In genomic region chr2:8882094-8882493, GRCh38 we compare ENCODE assay signal across 9 cellular contexts. TPM values are rescaled to one million over a fixed set of nuclear protein-coding genes. Genes with fewer than 3 reads are reported as not detected.
A peak's percentile ranks its signal among the peaks of the same experiment; 100 is the strongest.
DNase-seq lines count a peak whose midpoint lies in the region; ATAC-seq and TF ChIP-seq lines count a peak whose summit lies in the region.
"Had no signal": no experiment of that assay in that cellular context is flagged by ENCODE, and none has a peak within 500 bp of the region (broad histone marks: within the 10 kb centered on the region; RNA-seq: fewer than 3 reads in every experiment).

No MANE protein-coding gene starts in this region.

- no peak overlapping the region for H2BK120ac ChIP-seq in IMR-90 (ENCODE audit: low read depth, low read length)

- H3K27ac ChIP-seq in DND-41 (ENCODE audit: low read length): no peak overlapping the region
- no peak overlapping the region for H3K27ac ChIP-seq in IMR-90 (ENCODE audit: insufficient read depth, low read length)
- no peak overlapping the region for H3K27ac ChIP-seq in gastroesophageal sphincter

- H2AK9ac ChIP-seq in IMR-90 (replicated peaks; ENCODE audit: low read depth, low read length, poor library complexity): no peak overlapping the region

- no peak overlapping the region for H2BK20ac ChIP-seq in IMR-90 (ENCODE audit: low read depth, low read length)

- H3K36me3 ChIP-seq in DND-41 (ENCODE audit: insufficient read depth, low read length) (peaks cover 43% of the 10 kb centered on the region), IMR-90 (ENCODE audit: control insufficient read depth, insufficient read depth, low read length) (peaks cover 14% of the 10 kb centered on the region), gastroesophageal sphincter (peaks cover 0 to 29% of the 10 kb centered on the region in 2 donors)

- H4K91ac ChIP-seq in IMR-90 (ENCODE audit: insufficient read depth, low read depth, low read length): no peak overlapping the region

- H3K56ac ChIP-seq in IMR-90 (ENCODE audit: extremely low read depth, insufficient read depth, low read length): no peak overlapping the region

- TF ChIP-seq RAD21 in IMR-90 (IDR thresholded peaks at IDR 0.05; ENCODE audit: low read length): peak; percentile 44

- H3K79me1 ChIP-seq in IMR-90 (ENCODE audit: low read depth in 1 of 2, low read length in 2 of 2): peaks cover 4% of the 10 kb centered on the region in 2 experiments; a peak in 2 of 4 replicates

- in situ Hi-C loops in IMR-90 (cut with MboI; ENCODE audit: low sequenced_read_pairs) (no loop called here), astrocyte of the spinal cord (cut with HindIII; ENCODE audit: low sequenced_read_pairs) (no loop called here)

- no peaks in the 10 kb centered on the region for H4K20me1 ChIP-seq in DND-41 (ENCODE audit: insufficient read depth, low read length)
- no peaks in the 10 kb centered on the region for H4K20me1 ChIP-seq in IMR-90 (ENCODE audit: insufficient read depth, low read length)

- H2AFZ ChIP-seq in DND-41 (ENCODE audit: low read depth, low read length): no peak overlapping the region
- H2AFZ ChIP-seq in IMR-90 (replicated peaks; ENCODE audit: low read length, poor library complexity): peak overlapping the region; percentile 64

- H3K27me3 ChIP-seq in DND-41 (ENCODE audit: insufficient read depth, low read length, poor library complexity) (no peaks in the 10 kb centered on the region), IMR-90 (ENCODE audit: control insufficient read depth, insufficient read depth, low read length) (no peaks in the 10 kb centered on the region), gastroesophageal sphincter (no peaks in the 10 kb centered on the region)

- CTCF ChIA-PET in IMR-90 (lab: Yijun Ruan, JAX): interaction anchor here (0.9 kb wide), 1 partner anchor 21 kb away, joined by 4 read pairs; no protein-coding TSS in a partner anchor

- H3K4ac ChIP-seq in IMR-90 (ENCODE audit: low read depth, low read length): no peak overlapping the region

- no peak overlapping the region for H2AK5ac ChIP-seq in IMR-90 (ENCODE audit: low read depth, low read length)

- dilution Hi-C loops in IMR-90 (cut with HindIII; ENCODE audit: low sequenced_read_pairs, unreplicated experiment): no loop called here

- H3K4me3 ChIP-seq in DND-41 (ENCODE audit: low read depth in 1 of 2, low read length in 2 of 2) (no peak overlapping the region), IMR-90 (ENCODE audit: insufficient read depth, low read depth, low read length) (no peak overlapping the region), astrocyte of the spinal cord (ENCODE audit: low read depth, low read length) (no peak overlapping the region), gastroesophageal sphincter (no peak overlapping the region)

- H3K9me3 ChIP-seq in DND-41 (ENCODE audit: insufficient read depth, low read length, severe bottlenecking) (no peaks in the 10 kb centered on the region), IMR-90 (ENCODE audit: control insufficient read depth, insufficient read depth, low read length) (no peaks in the 10 kb centered on the region), gastroesophageal sphincter (no peaks in the 10 kb centered on the region)

- H3K23ac ChIP-seq in IMR-90 (ENCODE audit: low read depth, low read length): no peak overlapping the region

- H3K4me1 ChIP-seq in DND-41 (ENCODE audit: insufficient read depth, low read length): peaks cover 6% of the 10 kb centered on the region
- H3K4me1 ChIP-seq in IMR-90 (ENCODE audit: control insufficient read depth, insufficient read depth, low read length): no peaks in the 10 kb centered on the region
- no peaks in the 10 kb centered on the region for H3K4me1 ChIP-seq in gastroesophageal sphincter

- ATAC-seq in DND-41 (ENCODE audit: insufficient read depth, low read depth): no peak
- peak; percentile 69 for ATAC-seq in IMR-90 (ENCODE audit: low read depth)
- ATAC-seq in left colon: peak; percentile 67
- ATAC-seq in GM21529 (IDR thresholded peaks at IDR 0.05; ENCODE audit: unreplicated experiment): no peak
- ATAC-seq in gastroesophageal sphincter: no peak
- ATAC-seq: T-cell had no signal

- TF ChIP-seq EP300 in gastroesophageal sphincter (IDR thresholded peaks at IDR 0.05): no peak

- H3K4me2 ChIP-seq in DND-41 (ENCODE audit: insufficient read depth, low read length): no peak overlapping the region
- H3K4me2 ChIP-seq in IMR-90 (ENCODE audit: low read depth, low read length): no peak overlapping the region

- intact Hi-C loops in IMR-90 (cut with micrococcal nuclease) (no loop called here), left colon (cut with DNase I, micrococcal nuclease) (no loop called here), cardiac septum (cut with DNase I) (no loop called here)

- no peaks in the 10 kb centered on the region for H3K9me1 ChIP-seq in IMR-90 (ENCODE audit: insufficient read depth, low read length)

- no TSS peak for BruUV-seq in IMR-90 (replicated peaks; lab: Mats Ljungman, UMichigan)

- no peak overlapping the region for H4K5ac ChIP-seq in IMR-90 (ENCODE audit: low read depth, low read length)

- no peak overlapping the region for H3K14ac ChIP-seq in IMR-90 (replicated peaks; ENCODE audit: low read depth, low read length)

- POLR2A ChIA-PET in IMR-90 (lab: Charles Lee; ENCODE audit: unreplicated experiment): no interaction called here

- H4K8ac ChIP-seq in IMR-90 (ENCODE audit: low read depth in 2 of 2, low read length in 2 of 2): no peak overlapping the region

- TF ChIP-seq CTCF in DND-41 (IDR thresholded peaks at IDR 0.05; ENCODE audit: borderline replicate concordance, extremely low read depth, low read length, poor library complexity, severe bottlenecking) (peak; percentile 59), IMR-90 (conservative IDR thresholded peaks at IDR 0.05; ENCODE audit: low read depth, low read length) (peak; percentile 41), astrocyte of the spinal cord (IDR thresholded peaks at IDR 0.05; ENCODE audit: low read depth, low read length) (peak; percentile 37), gastroesophageal sphincter (IDR thresholded peaks at IDR 0.05) (no peak)

- no peak for TF ChIP-seq POLR2A in IMR-90 (IDR thresholded peaks at IDR 0.05; ENCODE audit: low read depth, low read length)
- TF ChIP-seq POLR2A in gastroesophageal sphincter (IDR thresholded peaks at IDR 0.05): no peak

- H2BK15ac ChIP-seq in IMR-90 (ENCODE audit: low read depth, low read length): no peak overlapping the region

- DNase-seq in DND-41 (peak; percentile 25), IMR-90 (peak; percentile 26), astrocyte of the spinal cord (ENCODE audit: low read depth, low spot score) (peak; percentile 12), left colon (peak; percentile 34 to 38), cardiac septum (ENCODE audit: low spot score) (no peak), NCI-H1092 (lab: John Stamatoyannopoulos, UW) (no peak)
- DNase-seq: T-cell had no signal

- no peak overlapping the region for H2BK5ac ChIP-seq in IMR-90 (ENCODE audit: low read depth, low read length, poor library complexity, severe bottlenecking)

- no CpG with 5 or more reads among the region's 5 CpGs for WGBS in IMR-90 (ENCODE audit: extremely low coverage in 2 of 2, insufficient read length in 1 of 2), 2 experiments
- 69% methylated on average over 3 of the region's 5 CpGs; no CpG with 5 or more reads in 1 of the 2 donors for WGBS in gastroesophageal sphincter (ENCODE audit: low coverage in 1 of 2), 2 donors

- H3K79me2 ChIP-seq in DND-41 (ENCODE audit: insufficient read depth, low read length): no peaks in the 10 kb centered on the region

- no peak overlapping the region for H3K18ac ChIP-seq in IMR-90 (ENCODE audit: low read depth, low read length)

- H3K9ac ChIP-seq in DND-41 (ENCODE audit: low read depth, low read length): no peak overlapping the region
- H3K9ac ChIP-seq in IMR-90 (ENCODE audit: low read depth, low read length): no peak overlapping the region

TF ChIP-seq in IMR-90, 13 proteins besides CTCF, POLR2A, EP300 and RAD21:
- TF ChIP-seq CEBPB (IDR thresholded peaks at IDR 0.05; ENCODE audit: low read depth, low read length): no peak
- TF ChIP-seq SMC3 (IDR thresholded peaks at IDR 0.05; ENCODE audit: low read depth, low read length): peak; percentile 28
- TF ChIP-seq MAFK (IDR thresholded peaks at IDR 0.05; ENCODE audit: low read depth, low read length): no peak

RNA-seq across cellular contexts. Expression of gene KIDINS220, which starts 44.7 kb away (rescaled TPM):
- total RNA-seq in IMR-90 (2012; rRNA removed) (63.4 and 80.3 TPM in 2 replicates), left colon (10 to 100 TPM; 46.5 to 48.0 TPM), cardiac septum (111 TPM), gastroesophageal sphincter (100 to 1,000 TPM in 2 of 4 donors, 10 to 100 TPM in 2; 73.3 to 122 (median 88.9) TPM)
- 21.8 and 23.1 TPM in 2 replicates for polyA plus RNA-seq in IMR-90 (2012; rRNA removed)
- 6.2 and 15.3 TPM in 2 replicates for polyA plus RNA-seq in IMR-90 (2012; cell fraction: cytosol; rRNA removed)
- 12.6 and 60.0 TPM in 2 replicates for polyA plus RNA-seq in IMR-90 (2012; cell fraction: nucleus; rRNA removed; ENCODE audit: low replicate concordance)

Comparison
In these comparisons a context has a peak if more than half of its experiments do, and no peak if none do; other contexts are left out.
1. ATAC-seq: peak in IMR-90 (single experiment) and left colon (single experiment); none in DND-41 (single experiment), GM21529 (single experiment) and gastroesophageal sphincter (single experiment).
2. DNase-seq: peak in DND-41 (single experiment), IMR-90 (single experiment), astrocyte of the spinal cord (single experiment) and left colon (2 of 2); none in cardiac septum (single experiment) and NCI-H1092 (single experiment).
3. CTCF ChIP-seq: peak in DND-41 (single experiment), IMR-90 (single experiment) and astrocyte of the spinal cord (single experiment); none in gastroesophageal sphincter (0 of 4).